1 cellular context compared by ENCODE assay signal in genomic region chr19:38182536-38183210, GRCh38.
TF ChIP-seq lines count a peak whose summit lies in the region.

No MANE protein-coding gene starts in this region.

TF ChIP-seq in A549, 52 proteins besides CTCF, POLR2A, EP300 and RAD21 (continued from another document):
- no peak for TF ChIP-seq HOXB5 (CRISPR knock-in tag; IDR thresholded peaks at IDR 0.05)
- no peak for TF ChIP-seq ESRRA (IDR thresholded peaks at IDR 0.05; ENCODE audit: borderline replicate concordance, low read length)
- TF ChIP-seq, protein P1, sequence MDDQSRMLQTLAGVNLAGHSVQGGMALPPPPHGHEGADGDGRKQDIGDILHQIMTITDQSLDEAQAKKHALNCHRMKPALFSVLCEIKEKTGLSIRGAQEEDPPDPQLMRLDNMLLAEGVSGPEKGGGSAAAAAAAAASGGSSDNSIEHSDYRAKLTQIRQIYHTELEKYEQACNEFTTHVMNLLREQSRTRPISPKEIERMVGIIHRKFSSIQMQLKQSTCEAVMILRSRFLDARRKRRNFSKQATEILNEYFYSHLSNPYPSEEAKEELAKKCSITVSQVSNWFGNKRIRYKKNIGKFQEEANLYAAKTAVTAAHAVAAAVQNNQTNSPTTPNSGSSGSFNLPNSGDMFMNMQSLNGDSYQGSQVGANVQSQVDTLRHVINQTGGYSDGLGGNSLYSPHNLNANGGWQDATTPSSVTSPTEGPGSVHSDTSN (IDR thresholded peaks at IDR 0.05), result no peak
